Comparison of ENCODE assay signal across 19 cellular contexts in genomic region chr6:144474290-144474689, GRCh38.
"Had no signal": no experiment of that assay in that cellular context is flagged by ENCODE, and none has a peak within 500 bp of the region (broad histone marks: within the 10 kb centered on the region; RNA-seq: fewer than 3 reads in every experiment).

No MANE protein-coding gene starts in this region.

- DNase-seq: cortex of kidney; dorsolateral prefrontal cortex; effector CD8-positive, alpha-beta T cell; heart left ventricle; hippocampal formation; kidney glomerular epithelial cell; occipital lobe; right lobe of liver; stimulated activated CD4-positive, alpha-beta T cell treated with anti-CD3 and anti-CD28 coated beads, Interleukin-4, amount 100 ng/mL, for 1 hour; stimulated activated CD8-positive, alpha-beta memory T cell treated with anti-CD3 and anti-CD28 coated beads, Interleukin-4, amount 100 ng/mL, for 48 hours; stimulated activated naive B cell treated with anti-CD40 and anti-IgM and Interleukin-4, amounts not matched to agents 10 μg/mL and 1 μg/mL and 100 μg/mL, for 72 hours; stimulated activated naive CD8-positive, alpha-beta T cell treated with anti-CD3 and anti-CD28 coated beads, Interleukin-15, amount 100 ng/mL, for 72 hours; testis had no signal

- H3K27me3 ChIP-seq: dorsolateral prefrontal cortex, heart left ventricle, right lobe of liver, testis, tibial nerve had no signal

- H3K4me3 Mint-ChIP-seq: mesothelial cell of epicardium; nephron; stimulated activated naive B cell treated with anti-CD40 and anti-IgM and Interleukin-4, amounts not matched to agents 10 μg/mL and 1 μg/mL and 100 μg/mL, for 72 hours; stimulated activated naive CD8-positive, alpha-beta T cell treated with anti-CD3 and anti-CD28 coated beads, Interleukin-15, amount 100 ng/mL, for 72 hours had no signal

- H3K27ac ChIP-seq: dorsolateral prefrontal cortex, heart left ventricle, parathyroid adenoma, prostate gland, right lobe of liver, testis, tibial nerve had no signal

- H3K4me1 ChIP-seq: parathyroid adenoma, prostate gland, testis had no signal

- H3K27me3 Mint-ChIP-seq: stimulated activated naive B cell treated with anti-CD40 and anti-IgM and Interleukin-4, amounts not matched to agents 10 μg/mL and 1 μg/mL and 100 μg/mL, for 72 hours; stimulated activated naive CD8-positive, alpha-beta T cell treated with anti-CD3 and anti-CD28 coated beads, Interleukin-15, amount 100 ng/mL, for 72 hours had no signal

- H3K9me3 ChIP-seq: heart left ventricle, prostate gland, right lobe of liver, testis, tibial nerve had no signal

- H3K9me3 Mint-ChIP-seq: mesothelial cell of epicardium; nephron; stimulated activated naive B cell treated with anti-CD40 and anti-IgM and Interleukin-4, amounts not matched to agents 10 μg/mL and 1 μg/mL and 100 μg/mL, for 72 hours; stimulated activated naive CD8-positive, alpha-beta T cell treated with anti-CD3 and anti-CD28 coated beads, Interleukin-15, amount 100 ng/mL, for 72 hours had no signal

- H3K27ac Mint-ChIP-seq: mesothelial cell of epicardium, nephron had no signal

- H3K4me3 ChIP-seq: dorsolateral prefrontal cortex, heart left ventricle, prostate gland, right lobe of liver, testis, tibial nerve had no signal

- ATAC-seq: esophagus mucosa; heart left ventricle; right lobe of liver; stimulated activated naive B cell treated with anti-CD40 and anti-IgM and Interleukin-4, amounts not matched to agents 10 μg/mL and 1 μg/mL and 100 μg/mL, for 72 hours; stimulated activated naive CD8-positive, alpha-beta T cell treated with anti-CD3 and anti-CD28 coated beads, Interleukin-15, amount 100 ng/mL, for 72 hours had no signal
